19 cellular contexts compared by ENCODE assay signal in genomic region chr4:76178296-76178695, GRCh38. TPM values are rescaled to one million over a fixed set of nuclear protein-coding genes. Genes with fewer than 3 reads are reported as not detected.
DNase-seq lines count a peak whose midpoint lies in the region; ATAC-seq and TF ChIP-seq lines count a peak whose summit lies in the region.
"Had no signal": no experiment of that assay in that cellular context is flagged by ENCODE, and none has a peak within 500 bp of the region (broad histone marks: within the 10 kb centered on the region; RNA-seq: fewer than 3 reads in every experiment).

No MANE protein-coding gene starts in this region.

- peak; percentile 41 for ATAC-seq in Right ventricle myocardium inferior
- no peak for ATAC-seq in HG02763 (IDR thresholded peaks at IDR 0.05; ENCODE audit: unreplicated experiment)
- ATAC-seq: HepG2, PC-3 had no signal

- DNase-seq in Right ventricle myocardium inferior (ENCODE audit: missing footprints) (no peak), cardiac septum (ENCODE audit: low spot score) (no peak), epithelial cell of prostate (ENCODE audit: low read depth, low spot score) (no peak), osteoblast (ENCODE audit: insufficient read length, low spot score, missing footprints) (no peak), 8988T (no peak), NCI-H524 (lab: John Stamatoyannopoulos, UW) (no peak), WERI-Rb-1 (no peak)
- DNase-seq: CD4-positive, alpha-beta memory T cell; HFFc6; KG1; NCI-H1694 treated with DMSO at 0.1 percent for 48 hours; NCI-H510A treated with DMSO at 0.1 percent for 48 hours; NCI-H82; PC-3; RPMI8226; SJCRH30 had no signal

- TF ChIP-seq CTCF in osteoblast (IDR thresholded peaks at IDR 0.05; ENCODE audit: extremely low read depth, low read depth, low read length) (no peak), WERI-Rb-1 (IDR thresholded peaks at IDR 0.05; ENCODE audit: low read depth, low read length) (no peak)

- H3K9me3 ChIP-seq in osteoblast (ENCODE audit: low read depth, low read length) (no peaks in the 10 kb centered on the region), WERI-Rb-1 (ENCODE audit: severe bottlenecking) (no peaks in the 10 kb centered on the region)
- H3K9me3 ChIP-seq: SJCRH30 had no signal

- no peaks in the 10 kb centered on the region for H3K27me3 ChIP-seq in osteoblast (ENCODE audit: insufficient read depth, low read length)
- H3K27me3 ChIP-seq in WERI-Rb-1 (ENCODE audit: insufficient read depth, low read depth, severe bottlenecking): no peaks in the 10 kb centered on the region
- H3K27me3 ChIP-seq: SJCRH30 had no signal

- H3K4me3 ChIP-seq in osteoblast (ENCODE audit: insufficient read depth, low read length): no peak overlapping the region
- H3K4me3 ChIP-seq in WERI-Rb-1 (ENCODE audit: low read depth, low read length): no peak overlapping the region
- H3K4me3 ChIP-seq: SJCRH30 had no signal

- H3K79me2 ChIP-seq in osteoblast (ENCODE audit: insufficient read depth, low read length): peaks cover 27% of the 10 kb centered on the region

- intact Hi-C loops in Right ventricle myocardium inferior (cut with DNase I): loop anchor here (1.0 kb wide), 1 partner anchor 35 kb away; the partner anchor contains the start of gene SCARB2
- intact Hi-C loops in cardiac septum (cut with DNase I): loop anchor here (5.0 kb wide), 1 partner anchor 254 kb away; no protein-coding TSS in a partner anchor

- H3K4me2 ChIP-seq in osteoblast (ENCODE audit: insufficient read depth, low read length): no peak overlapping the region

- H4K20me1 ChIP-seq in osteoblast (ENCODE audit: insufficient read depth, low read length): no peaks in the 10 kb centered on the region

- H3K4me1 ChIP-seq in osteoblast (ENCODE audit: insufficient read depth, low read length): peaks cover 6% of the 10 kb centered on the region
- H3K4me1 ChIP-seq: SJCRH30 had no signal

- H3K36me3 ChIP-seq in osteoblast (ENCODE audit: insufficient read depth, low read length) (peaks cover 32% of the 10 kb centered on the region), WERI-Rb-1 (peaks cover 90% of the 10 kb centered on the region)

- H3K27ac ChIP-seq in epithelial cell of prostate (peak overlapping the region; percentile 41), osteoblast (ENCODE audit: low read depth, low read length) (peak overlapping the region; percentile 26), WERI-Rb-1 (no peak overlapping the region)
- H3K27ac ChIP-seq: 22Rv1, SJCRH30 had no signal

- no peak overlapping the region for H2AFZ ChIP-seq in osteoblast (ENCODE audit: low read length)

RNA-seq across cellular contexts. Expression of gene NUP54, which starts 30.1 kb away (rescaled TPM):
- total RNA-seq in Right ventricle myocardium inferior (21.6 TPM), cardiac septum (22.7 TPM), osteoblast (51.9 and 52.8 TPM in 2 replicates)

RNA-seq across cellular contexts. Expression of gene SCARB2, which starts 35.3 kb away (rescaled TPM):
- 102 TPM for total RNA-seq in Right ventricle myocardium inferior
- 114 TPM for total RNA-seq in cardiac septum
- total RNA-seq in osteoblast: 200 and 216 TPM in 2 replicates
